In genomic region chr1:153549741-153550397, GRCh38 we compare ENCODE assay signal across 12 cellular contexts. TPM values are rescaled to one million over a fixed set of nuclear protein-coding genes. Genes with fewer than 3 reads are reported as not detected.
DNase-seq lines count a peak whose midpoint lies in the region; ATAC-seq and TF ChIP-seq lines count a peak whose summit lies in the region.
"Had no signal": no experiment of that assay in that cellular context is flagged by ENCODE, and none has a peak within 500 bp of the region (broad histone marks: within the 10 kb centered on the region; RNA-seq: fewer than 3 reads in every experiment).

No MANE protein-coding gene starts in this region.

- H3K27me3 Mint-ChIP-seq in CD4-positive, alpha-beta memory T cell, result no peaks in the 10 kb centered on the region
- H3K27me3 Mint-ChIP-seq in natural killer cell treated with Interleukin-12 subunit alpha and Interleukin-12 subunit beta and Interleukin-15 and Interleukin-18, amount 100 ng/mL, for 72 hours, result peaks cover 0 to 3% of the 10 kb centered on the region in 2 donors
- H3K27me3 Mint-ChIP-seq: activated T-cell treated with anti-CD3 and anti-CD28 coated beads, Interleukin-2, amount 50 U/mL, for 24 hours had no signal

- no peaks in the 10 kb centered on the region for H3K9me3 ChIP-seq in CD4-positive, alpha-beta memory T cell (ENCODE audit: control insufficient read depth in 1 of 2, low read length in 2 of 2)
- H3K9me3 ChIP-seq in skeletal muscle tissue (ENCODE audit: control insufficient read depth in 3 of 3, low read length in 3 of 3) (no peaks in the 10 kb centered on the region), Karpas-422 (ENCODE audit: low read length) (no peaks in the 10 kb centered on the region)

- H3K27ac ChIP-seq in CD4-positive, alpha-beta memory T cell (ENCODE audit: low read depth, low read length), result no peak overlapping the region
- H3K27ac ChIP-seq in RWPE1 (peak overlapping the region; percentile 96), foreskin keratinocyte (peak overlapping the region; percentile 68), skeletal muscle tissue (ENCODE audit: low read depth, low read length) (peak overlapping the region; percentile 72), Karpas-422 (ENCODE audit: low read length) (no peak overlapping the region)

- no peaks in the 10 kb centered on the region for H3K79me2 ChIP-seq in Karpas-422 (ENCODE audit: low read length)

- no peak overlapping the region for H2AFZ ChIP-seq in Karpas-422 (ENCODE audit: low read length)

- H3K9ac ChIP-seq in skeletal muscle tissue (ENCODE audit: low read depth in 1 of 3, low read length in 3 of 3) (peak overlapping the region in 1 of 3 donors; percentile 40), Karpas-422 (ENCODE audit: low read length) (no peak overlapping the region)

- H3K4me2 ChIP-seq in Karpas-422 (ENCODE audit: low read depth, low read length, poor library complexity, severe bottlenecking), result no peak overlapping the region

- peaks cover 4 to 8% of the 10 kb centered on the region in 2 donors for H3K36me3 Mint-ChIP-seq in CD4-positive, alpha-beta memory T cell
- H3K36me3 Mint-ChIP-seq in natural killer cell treated with Interleukin-12 subunit alpha and Interleukin-12 subunit beta and Interleukin-15 and Interleukin-18, amount 100 ng/mL, for 72 hours, result no peaks in the 10 kb centered on the region
- H3K36me3 Mint-ChIP-seq: natural killer cell had no signal

- TF ChIP-seq CTCF in RWPE1 (conservative IDR thresholded peaks at IDR 0.05; ENCODE audit: low read depth) (no peak), foreskin keratinocyte (conservative IDR thresholded peaks at IDR 0.05) (no peak), GM10248 (IDR thresholded peaks at IDR 0.05; ENCODE audit: control extremely low read depth, extremely low read depth, low read depth, missing control alignments) (no peak)

- no peaks in the 10 kb centered on the region for H3K9me2 ChIP-seq in Karpas-422 (replicated peaks; ENCODE audit: insufficient read depth, low read length)

- intact Hi-C loops in CD4-positive, alpha-beta memory T cell (cut with micrococcal nuclease), result no loop called here

- CTCF ChIA-PET in CD4-positive, alpha-beta memory T cell (lab: Charles Lee; ENCODE audit: partially characterized antibody), result interaction anchor here (1.4 to 17.8 kb wide), 2 partner anchors 16 to 18 kb away, joined by 4 to 214 read pairs; partner anchors contain the start of gene S100A6
- CTCF ChIA-PET in RWPE1 (lab: Yijun Ruan, JAX), result no interaction called here
- CTCF ChIA-PET in GM10248 (lab: Yijun Ruan, JAX), result interaction anchor here (0.9 to 7.5 kb wide), 7 partner anchors 12 to 198 kb away, joined by 3 to 51 read pairs (median 6); partner anchors contain the start of gene S100A6

- peaks cover 25% of the 10 kb centered on the region for H3K4me1 ChIP-seq in CD4-positive, alpha-beta memory T cell (ENCODE audit: insufficient read depth, low read length)
- peaks cover 45% of the 10 kb centered on the region for H3K4me1 ChIP-seq in foreskin keratinocyte
- H3K4me1 ChIP-seq in skeletal muscle tissue (ENCODE audit: control insufficient read depth in 3 of 3, insufficient read depth in 3 of 3, low read length in 3 of 3), result peaks cover 59 to 75% (median 66%) of the 10 kb centered on the region in 3 donors
- peaks cover 11% of the 10 kb centered on the region for H3K4me1 ChIP-seq in Karpas-422 (ENCODE audit: low read length)

- no peak for ATAC-seq in foreskin keratinocyte
- no peak for ATAC-seq in natural killer cell treated with Interleukin-12 subunit alpha and Interleukin-12 subunit beta and Interleukin-15 and Interleukin-18, amount 100 ng/mL, for 72 hours
- ATAC-seq: natural killer cell had no signal

- POLR2A ChIA-PET in CD4-positive, alpha-beta memory T cell (lab: Charles Lee; ENCODE audit: partially characterized antibody), result interaction anchor here (1.2 to 2.3 kb wide), 3 partner anchors 10 to 16 kb away, joined by 4 to 11 read pairs (median 5); partner anchors contain the start of genes S100A5 and S100A6
- POLR2A ChIA-PET in RWPE1 (lab: Yijun Ruan, JAX; ENCODE audit: low non-redundant PET) (interaction anchor here (0.6 kb wide), 1 partner anchor 414 kb away, joined by 3 read pairs; the partner anchor contains the start of gene SLC39A1), GM10248 (lab: Yijun Ruan, JAX) (interaction anchor here (0.6 kb wide), 1 partner anchor 16 kb away, joined by 6 read pairs; the partner anchor contains the start of gene S100A2)

- H3K36me3 ChIP-seq in CD4-positive, alpha-beta memory T cell (ENCODE audit: insufficient read depth, low read length), result no peaks in the 10 kb centered on the region
- H3K36me3 ChIP-seq in skeletal muscle tissue (ENCODE audit: control insufficient read depth in 3 of 3, insufficient read depth in 3 of 3, low read length in 3 of 3) (no peaks in the 10 kb centered on the region), Karpas-422 (ENCODE audit: insufficient read depth, low read length) (no peaks in the 10 kb centered on the region)

- peaks cover 11 to 40% (median 29%) of the 10 kb centered on the region in 4 donors for H3K4me1 Mint-ChIP-seq in CD4-positive, alpha-beta memory T cell
- H3K4me1 Mint-ChIP-seq in natural killer cell treated with Interleukin-12 subunit alpha and Interleukin-12 subunit beta and Interleukin-15 and Interleukin-18, amount 100 ng/mL, for 72 hours (ENCODE audit: low read depth in 2 of 2), result peaks cover 18 to 23% of the 10 kb centered on the region in 2 donors

- no peak for DNase-seq in CD4-positive, alpha-beta memory T cell
- DNase-seq in RWPE1 (ENCODE audit: low spot score) (no peak), foreskin keratinocyte (no peak), Karpas-422 (no peak), GM10248 (ENCODE audit: extremely low spot score) (no peak), GM19238 (ENCODE audit: insufficient read length, low spot score) (no peak)
- no peak for DNase-seq in natural killer cell treated with Interleukin-12 subunit alpha and Interleukin-12 subunit beta and Interleukin-15 and Interleukin-18, amount 100 ng/mL, for 72 hours (ENCODE audit: low spot score)
- DNase-seq: activated T-cell treated with anti-CD3 and anti-CD28 coated beads, Interleukin-2, amount 50 U/mL, for 24 hours; natural killer cell; NCI-H1092 treated with DMSO at 0.1 percent for 48 hours; NCI-H748 treated with DMSO at 0.1 percent for 48 hours had no signal

- no peaks in the 10 kb centered on the region for H3K27me3 ChIP-seq in CD4-positive, alpha-beta memory T cell (ENCODE audit: insufficient read depth, low read length)
- H3K27me3 ChIP-seq in foreskin keratinocyte (no peaks in the 10 kb centered on the region), skeletal muscle tissue (ENCODE audit: control insufficient read depth in 3 of 3, insufficient read depth in 3 of 3, low read length in 3 of 3) (no peaks in the 10 kb centered on the region), Karpas-422 (ENCODE audit: low read length) (no peaks in the 10 kb centered on the region)

- no peaks in the 10 kb centered on the region for H3K9me3 Mint-ChIP-seq in CD4-positive, alpha-beta memory T cell
- H3K9me3 Mint-ChIP-seq in natural killer cell treated with Interleukin-12 subunit alpha and Interleukin-12 subunit beta and Interleukin-15 and Interleukin-18, amount 100 ng/mL, for 72 hours, result no peaks in the 10 kb centered on the region
- H3K9me3 Mint-ChIP-seq: activated T-cell treated with anti-CD3 and anti-CD28 coated beads, Interleukin-2, amount 50 U/mL, for 24 hours; natural killer cell had no signal

- H3K27ac Mint-ChIP-seq in CD4-positive, alpha-beta memory T cell, result peak overlapping the region in 5 of 7 donors; percentile 37 to 68 (median 52)
- no peak overlapping the region for H3K27ac Mint-ChIP-seq in natural killer cell treated with Interleukin-12 subunit alpha and Interleukin-12 subunit beta and Interleukin-15 and Interleukin-18, amount 100 ng/mL, for 72 hours
- H3K27ac Mint-ChIP-seq: activated T-cell treated with anti-CD3 and anti-CD28 coated beads, Interleukin-2, amount 50 U/mL, for 24 hours; natural killer cell had no signal

- no peak overlapping the region for H3K4me3 Mint-ChIP-seq in CD4-positive, alpha-beta memory T cell
- H3K4me3 Mint-ChIP-seq in natural killer cell treated with Interleukin-12 subunit alpha and Interleukin-12 subunit beta and Interleukin-15 and Interleukin-18, amount 100 ng/mL, for 72 hours, result no peak overlapping the region
- H3K4me3 Mint-ChIP-seq: activated T-cell treated with anti-CD3 and anti-CD28 coated beads, Interleukin-2, amount 50 U/mL, for 24 hours; natural killer cell had no signal

- H4K20me1 ChIP-seq in Karpas-422 (ENCODE audit: insufficient read depth, low read depth, low read length), result no peaks in the 10 kb centered on the region

- H3K4me3 ChIP-seq in CD4-positive, alpha-beta memory T cell (ENCODE audit: low read length in 2 of 2), result no peak overlapping the region
- no peak overlapping the region for H3K4me3 ChIP-seq in skeletal muscle tissue (ENCODE audit: low read length in 3 of 3)
- H3K4me3 ChIP-seq in Karpas-422 (ENCODE audit: low read length), result no peak overlapping the region

RNA-seq across cellular contexts. Expression of gene S100A3, which starts 0.8 kb away (rescaled TPM):
- total RNA-seq in CD4-positive, alpha-beta memory T cell, result not detected
- polyA plus RNA-seq in CD4-positive, alpha-beta memory T cell, result not detected
- total RNA-seq in foreskin keratinocyte, result 14.3 and 18.5 TPM in 2 replicates
- polyA plus RNA-seq in foreskin keratinocyte, result 21.4 and 29.0 TPM in 2 replicates
- total RNA-seq in skeletal muscle tissue, result not detected
- total RNA-seq in Karpas-422 (2014; rRNA removed; shearing (Covaris generic); ENCODE audit: low replicate concordance), result not detected in 2 replicates
- total RNA-seq in natural killer cell treated with Interleukin-12 subunit alpha and Interleukin-12 subunit beta and Interleukin-15 and Interleukin-18, amount 100 ng/mL, for 72 hours, result not detected
- total RNA-seq: natural killer cell had no signal

RNA-seq across cellular contexts. Expression of gene S100A4, which starts 4.3 kb away (rescaled TPM):
- total RNA-seq in CD4-positive, alpha-beta memory T cell, result 100 to 1,000 TPM; 329 to 346 TPM
- 1,000 to 10,000 TPM; 2,886 to 3,815 TPM for polyA plus RNA-seq in CD4-positive, alpha-beta memory T cell
- total RNA-seq in foreskin keratinocyte, result 12.1 and 23.7 TPM in 2 replicates
- polyA plus RNA-seq in foreskin keratinocyte, result 22.8 and 43.2 TPM in 2 replicates
- 165 TPM for total RNA-seq in skeletal muscle tissue
- 1.2 TPM in 1 of 2 replicates, not detected in the other for total RNA-seq in Karpas-422 (2014; rRNA removed; shearing (Covaris generic); ENCODE audit: low replicate concordance)
- total RNA-seq in natural killer cell treated with Interleukin-12 subunit alpha and Interleukin-12 subunit beta and Interleukin-15 and Interleukin-18, amount 100 ng/mL, for 72 hours, result 100 to 1,000 TPM in 1 of 2 donors, 10 to 100 TPM in 1; 85.4 to 124 TPM

RNA-seq across cellular contexts. Expression of gene S100A5, which starts 9.1 kb away (rescaled TPM):
- total RNA-seq in CD4-positive, alpha-beta memory T cell, result 1 to 10 TPM in 1 of 2 experiments, under 1 TPM in 1; 0.93 to 1.8 TPM
- polyA plus RNA-seq in CD4-positive, alpha-beta memory T cell, result 1 to 10 TPM in 1 of 2 donors, not detected in 1; 1.5 TPM
- total RNA-seq in foreskin keratinocyte, result 0.27 TPM in 1 of 2 replicates, not detected in the other
- 0.50 and 0.73 TPM in 2 replicates for polyA plus RNA-seq in foreskin keratinocyte
- total RNA-seq in skeletal muscle tissue, result not detected
- not detected in 2 replicates for total RNA-seq in Karpas-422 (2014; rRNA removed; shearing (Covaris generic); ENCODE audit: low replicate concordance)
- total RNA-seq in natural killer cell treated with Interleukin-12 subunit alpha and Interleukin-12 subunit beta and Interleukin-15 and Interleukin-18, amount 100 ng/mL, for 72 hours, result not detected
- total RNA-seq: natural killer cell had no signal

RNA-seq across cellular contexts. Expression of gene S100A6, which starts 14.1 kb away (rescaled TPM):
- total RNA-seq in CD4-positive, alpha-beta memory T cell, result 100 to 1,000 TPM; 342 to 356 TPM
- polyA plus RNA-seq in CD4-positive, alpha-beta memory T cell, result 100 to 1,000 TPM; 848 to 918 TPM
- 3,644 and 4,242 TPM in 2 replicates for total RNA-seq in foreskin keratinocyte
- 6,268 and 7,449 TPM in 2 replicates for polyA plus RNA-seq in foreskin keratinocyte
- total RNA-seq in skeletal muscle tissue, result 203 TPM
- 26.8 and 43.3 TPM in 2 replicates for total RNA-seq in Karpas-422 (2014; rRNA removed; shearing (Covaris generic); ENCODE audit: low replicate concordance)
- total RNA-seq in natural killer cell treated with Interleukin-12 subunit alpha and Interleukin-12 subunit beta and Interleukin-15 and Interleukin-18, amount 100 ng/mL, for 72 hours, result 100 to 1,000 TPM in 1 of 2 donors, 10 to 100 TPM in 1; 90.9 to 106 TPM

RNA-seq across cellular contexts. Expression of gene S100A2, which starts 15.8 kb away (rescaled TPM):
- total RNA-seq in CD4-positive, alpha-beta memory T cell, result under 1 TPM in 1 of 2 experiments, not detected in 1; 0.87 TPM
- 1 to 10 TPM; 1.0 to 1.7 TPM for polyA plus RNA-seq in CD4-positive, alpha-beta memory T cell
- 19,361 and 22,376 TPM in 2 replicates for total RNA-seq in foreskin keratinocyte
- 28,573 and 30,723 TPM in 2 replicates for polyA plus RNA-seq in foreskin keratinocyte
- total RNA-seq in skeletal muscle tissue, result not detected
- total RNA-seq in Karpas-422 (2014; rRNA removed; shearing (Covaris generic); ENCODE audit: low replicate concordance), result not detected in 2 replicates
- under 1 TPM in 1 of 2 donors, not detected in 1; 0.48 TPM for total RNA-seq in natural killer cell treated with Interleukin-12 subunit alpha and Interleukin-12 subunit beta and Interleukin-15 and Interleukin-18, amount 100 ng/mL, for 72 hours
- total RNA-seq: natural killer cell had no signal

Comparison
In these comparisons a context has a peak if more than half of its experiments do, and no peak if none do; other contexts are left out.
1. H3K27ac ChIP-seq: peak in RWPE1 (single experiment), foreskin keratinocyte (single experiment) and skeletal muscle tissue (single experiment); none in CD4-positive, alpha-beta memory T cell (single experiment) and Karpas-422 (single experiment).
2. H3K27ac Mint-ChIP-seq: peak in CD4-positive, alpha-beta memory T cell (5 of 7); none in natural killer cell treated with Interleukin-12 subunit alpha and Interleukin-12 subunit beta and Interleukin-15 and Interleukin-18, amount 100 ng/mL, for 72 hours (0 of 2).
3. RNA of gene S100A3, which starts 0.8 kb away (total RNA-seq): 14.3 to 18.5 TPM in foreskin keratinocyte; not detected in CD4-positive, alpha-beta memory T cell, not detected in skeletal muscle tissue (single experiment), not detected in Karpas-422 and not detected in natural killer cell treated with Interleukin-12 subunit alpha and Interleukin-12 subunit beta and Interleukin-15 and Interleukin-18, amount 100 ng/mL, for 72 hours; every median in the first group is over 10 times any median in the second.